14 cellular contexts compared by ENCODE assay signal in the genomic region with DNA sequence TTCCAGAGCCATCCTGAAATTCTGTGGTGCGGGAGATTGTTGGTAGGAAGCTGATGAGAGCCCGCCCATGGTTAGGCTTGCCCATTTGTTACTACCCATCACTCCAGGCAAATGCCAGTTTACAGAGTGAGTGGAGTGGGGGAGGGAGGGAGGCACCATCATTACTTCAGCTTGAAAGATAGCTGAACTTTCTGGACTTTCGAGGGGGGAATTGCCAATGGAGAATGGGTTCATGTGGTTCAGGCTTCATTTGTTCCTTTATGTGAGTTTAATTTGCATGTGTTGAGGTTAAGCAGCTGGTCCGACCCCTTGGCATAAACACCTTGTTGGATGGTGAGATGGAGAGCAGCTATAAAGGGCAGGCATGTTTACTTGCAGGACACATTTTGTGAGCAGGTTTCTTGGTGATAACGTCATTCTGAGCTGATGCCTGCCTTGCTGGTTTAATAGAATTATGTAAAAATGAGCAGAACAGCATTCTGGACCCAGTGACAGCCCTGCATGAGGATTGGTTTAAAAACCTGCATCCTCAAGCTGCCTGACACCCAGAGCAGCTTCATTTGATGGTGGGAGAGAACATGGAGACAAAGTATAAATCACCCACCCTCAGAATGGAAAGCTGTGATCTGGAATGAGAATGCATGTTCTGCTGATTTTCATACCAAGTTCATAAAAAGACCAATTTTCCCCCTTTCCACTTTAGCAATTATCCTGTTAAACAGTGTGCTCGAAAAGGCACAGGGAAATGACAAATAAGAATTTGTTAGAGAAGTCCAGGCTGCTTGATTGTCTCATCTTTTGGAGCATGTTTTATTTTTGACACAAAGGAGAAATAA.
DNase-seq lines count a peak whose midpoint lies in the region; ATAC-seq and TF ChIP-seq lines count a peak whose summit lies in the region.
"Had no signal": no experiment of that assay in that cellular context is flagged by ENCODE, and none has a peak within 500 bp of the region (broad histone marks: within the 10 kb centered on the region; RNA-seq: fewer than 3 reads in every experiment).

No MANE protein-coding gene starts in this region.

- DNase-seq in H9 (no peak), brain microvascular endothelial cell (no peak), naive B cell (no peak), NCI-H510A (lab: John Stamatoyannopoulos, UW) (no peak), GM13977 (ENCODE audit: low spot score) (no peak), RKO (ENCODE audit: low spot score) (no peak)
- no peak for DNase-seq in activated CD4-positive, alpha-beta T cell treated with anti-CD3 and anti-CD28 coated beads for 48 hours
- DNase-seq: activated naive CD8-positive, alpha-beta T cell treated with anti-CD3 and anti-CD28 coated beads, Interleukin-2, amount 50 U/mL, for 24 hours; NCI-H2171; stimulated activated CD4-positive, alpha-beta T cell treated with anti-CD3 and anti-CD28 coated beads, Interleukin-2, amount 100 ng/mL, for 24 hours had no signal

- no peak overlapping the region for H2BK12ac ChIP-seq in H9 (ENCODE audit: insufficient read length, low read depth, low read length)

- H3K9me3 ChIP-seq in H9 (ENCODE audit: control insufficient read depth, low read depth, low read length) = no peaks in the 10 kb centered on the region
- H3K9me3 ChIP-seq: prostate gland had no signal

- no peak overlapping the region for H3K4ac ChIP-seq in H9 (ENCODE audit: low read depth, low read length)

- H2BK120ac ChIP-seq in H9 (ENCODE audit: low read depth, low read length, poor library complexity, severe bottlenecking) = no peak overlapping the region

- WGBS in H9 (ENCODE audit: extremely low coverage, insufficient read length, low lambda C conversion rate) = no CpG with 5 or more reads among the region's 6 CpGs

- H3K9me3 Mint-ChIP-seq in H9 (peaks cover 0 to 2% of the 10 kb centered on the region in 2 experiments; a peak in 2 of 5 replicates), naive B cell (no peaks in the 10 kb centered on the region)
- H3K9me3 Mint-ChIP-seq: activated naive CD8-positive, alpha-beta T cell treated with anti-CD3 and anti-CD28 coated beads, Interleukin-2, amount 50 U/mL, for 24 hours; T-helper 1 cell treated with Interleukin-12 subunit alpha and Interleukin-12 subunit beta and Interleukin-4 antibody, amounts not matched to agents 30 μg/mL and 1 μg/mL, for 36 hours had no signal

- H3K79me2 ChIP-seq in ACC112 (ENCODE audit: control insufficient read depth, insufficient read depth, low read length, unreplicated experiment) = peaks cover 98% of the 10 kb centered on the region
- H3K79me2 ChIP-seq in H9 (ENCODE audit: insufficient read depth, low read length) = peaks cover 25% of the 10 kb centered on the region; the same call in 1 of the 2 replicates

- in situ Hi-C loops in brain microvascular endothelial cell (cut with HindIII; ENCODE audit: low pct_ligation_motif_present, low sequenced_read_pairs) (no loop called here), GM13977 (cut with MboI; ENCODE audit: low pct_unique_long_range_greater_than_20kb, low sequenced_read_pairs, unreplicated experiment) (loop anchor here (25.0 kb wide), 1 partner anchor 262 kb away; no protein-coding TSS in a partner anchor)

- no peak overlapping the region for H2BK15ac ChIP-seq in H9 (ENCODE audit: low read depth, low read length)

- peak overlapping the region; percentile 44 for H4K8ac ChIP-seq in H9 (replicated peaks; ENCODE audit: insufficient read length, low read depth, low read length)

- peak overlapping the region; percentile 47 for H2AK5ac ChIP-seq in H9 (ENCODE audit: insufficient read length, low read length)

- H3K27me3 Mint-ChIP-seq in H9 (ENCODE audit: low read depth) (no peaks in the 10 kb centered on the region), naive B cell (no peaks in the 10 kb centered on the region)
- H3K27me3 Mint-ChIP-seq: activated naive CD8-positive, alpha-beta T cell treated with anti-CD3 and anti-CD28 coated beads, Interleukin-2, amount 50 U/mL, for 24 hours had no signal

- H4K91ac ChIP-seq in H9 (ENCODE audit: insufficient read length, low read depth, low read length) = no peak overlapping the region

- H4K5ac ChIP-seq in H9 (ENCODE audit: insufficient read length, low read depth, low read length) = no peak overlapping the region

- H3K27ac Mint-ChIP-seq in H9 (peak overlapping the region in 2 of 3 experiments; percentile 51 to 63; a peak in 2 of 7 replicates), naive B cell (peak overlapping the region in 4 of 6 donors; percentile 38 to 83 (median 64))
- H3K27ac Mint-ChIP-seq: activated naive CD8-positive, alpha-beta T cell treated with anti-CD3 and anti-CD28 coated beads, Interleukin-2, amount 50 U/mL, for 24 hours; T-helper 1 cell treated with Interleukin-12 subunit alpha and Interleukin-12 subunit beta and Interleukin-4 antibody, amounts not matched to agents 30 μg/mL and 1 μg/mL, for 36 hours had no signal

- H3K23me2 ChIP-seq in H9 (ENCODE audit: insufficient read length, low read depth, low read length, poor library complexity, severe bottlenecking) = no peaks in the 10 kb centered on the region

- H3K27ac ChIP-seq in ACC112 (ENCODE audit: low read depth, low read length) (peak overlapping the region; percentile 68; the same call in 1 of the 2 replicates), H9 (ENCODE audit: insufficient read length, low read depth, low read length) (no peak overlapping the region), brain microvascular endothelial cell (peak overlapping the region; percentile 32)

- H3K4me3 ChIP-seq in ACC112 (ENCODE audit: low read depth, low read length) (peak overlapping the region; percentile 66; the same call in 1 of the 2 replicates), brain microvascular endothelial cell (ENCODE audit: low read depth, low read length) (no peak overlapping the region)
- H3K4me3 ChIP-seq: prostate gland had no signal

- H3K4me2 ChIP-seq in H9 (ENCODE audit: insufficient read depth, insufficient read length, low read length) = no peak overlapping the region

- H3K9ac ChIP-seq in H9 (ENCODE audit: extremely low read depth, insufficient read length, low read length) = no peak overlapping the region

- no peaks in the 10 kb centered on the region for H4K20me1 ChIP-seq in H9 (ENCODE audit: control insufficient read depth, insufficient read depth, insufficient read length)

- H3K4me1 ChIP-seq in ACC112 (ENCODE audit: control insufficient read depth, insufficient read depth, low read length, unreplicated experiment) (peaks cover 36% of the 10 kb centered on the region), H9 (ENCODE audit: insufficient read depth, low read length) (peaks cover 9% of the 10 kb centered on the region; the same call in 1 of the 2 replicates)
- H3K4me1 ChIP-seq: prostate gland had no signal

- H3K27me3 ChIP-seq in ACC112 (ENCODE audit: insufficient read depth, low read length) (no peaks in the 10 kb centered on the region), H9 (ENCODE audit: insufficient read depth, low read length) (no peaks in the 10 kb centered on the region), brain microvascular endothelial cell (replicated peaks) (no peaks in the 10 kb centered on the region)

- H3K18ac ChIP-seq in H9 (ENCODE audit: insufficient read length, low read depth, low read length) = no peak overlapping the region

- peaks cover 11% of the 10 kb centered on the region for H3K79me1 ChIP-seq in H9 (ENCODE audit: insufficient read depth, low read depth, low read length, poor library complexity, severe bottlenecking)

- TF ChIP-seq CTCF in H9 (conservative IDR thresholded peaks at IDR 0.05) (no peak), brain microvascular endothelial cell (IDR thresholded peaks at IDR 0.05; ENCODE audit: low read depth, low read length, missing control alignments) (no peak), GM13977 (IDR thresholded peaks at IDR 0.05; ENCODE audit: extremely low read depth, insufficient read depth, missing control alignments) (no peak)

- H3K36me3 ChIP-seq in ACC112 (ENCODE audit: insufficient read depth, low read length) (peaks cover 13% of the 10 kb centered on the region), brain microvascular endothelial cell (replicated peaks) (peaks cover 18% of the 10 kb centered on the region)
- H3K36me3 ChIP-seq: prostate gland had no signal

- H3T11ph ChIP-seq in H9 (ENCODE audit: low read length) = no peak overlapping the region

- H3K36me3 Mint-ChIP-seq in H9 (ENCODE audit: insufficient read depth in 1 of 3, low read depth in 3 of 3) (peaks cover 0 to 3% (median 0%) of the 10 kb centered on the region in 3 experiments; a peak in 2 of 7 replicates), naive B cell (no peaks in the 10 kb centered on the region)

- H2BK20ac ChIP-seq in H9 (ENCODE audit: low read depth, low read length, poor library complexity, severe bottlenecking) = no peak overlapping the region

- H3K4me3 Mint-ChIP-seq in H9 (no peak overlapping the region), naive B cell (peak overlapping the region in 5 of 8 donors; percentile 1 to 84 (median 2))
- H3K4me3 Mint-ChIP-seq: activated naive CD8-positive, alpha-beta T cell treated with anti-CD3 and anti-CD28 coated beads, Interleukin-2, amount 50 U/mL, for 24 hours; T-helper 1 cell treated with Interleukin-12 subunit alpha and Interleukin-12 subunit beta and Interleukin-4 antibody, amounts not matched to agents 30 μg/mL and 1 μg/mL, for 36 hours had no signal

- peaks cover 63 to 71% of the 10 kb centered on the region in 2 experiments for H3K4me1 Mint-ChIP-seq in H9
- H3K4me1 Mint-ChIP-seq in naive B cell = peaks cover 63 to 82% (median 74%) of the 10 kb centered on the region in 3 donors

- no peak overlapping the region for H3K56ac ChIP-seq in H9 (ENCODE audit: insufficient read length, low read depth, low read length)

- H2BK5ac ChIP-seq in H9 (ENCODE audit: insufficient read length, low read length) = no peak overlapping the region

- ATAC-seq in naive B cell (ENCODE audit: low read depth in 2 of 2) = no peak
- ATAC-seq: activated naive CD8-positive, alpha-beta T cell treated with anti-CD3 and anti-CD28 coated beads, Interleukin-2, amount 50 U/mL, for 24 hours; esophagus mucosa had no signal

- H2AFZ ChIP-seq in ACC112 (ENCODE audit: low read length, unreplicated experiment) (no peak overlapping the region), H9 (ENCODE audit: low read length) (no peak overlapping the region)

- no peak overlapping the region; the same call in 1 of the 2 replicates for H3K14ac ChIP-seq in H9 (ENCODE audit: insufficient read depth, low read length)

- H3K23ac ChIP-seq in H9 (ENCODE audit: insufficient read length, low read depth, low read length) = no peak overlapping the region

Comparison
In these comparisons a context has a peak if more than half of its experiments do, and no peak if none do; other contexts are left out.
1. H3K4me3 Mint-ChIP-seq: peak in naive B cell (5 of 8); none in H9 (0 of 2).